In genomic region chr17:17570207-17570797, GRCh38 we compare ENCODE assay signal across 8 cellular contexts. TPM values are rescaled to one million over a fixed set of nuclear protein-coding genes. Genes with fewer than 3 reads are reported as not detected.
A peak's percentile ranks its signal among the peaks of the same experiment; 100 is the strongest.
DNase-seq lines count a peak whose midpoint lies in the region; ATAC-seq and TF ChIP-seq lines count a peak whose summit lies in the region.

No MANE protein-coding gene starts in this region.

- no peaks in the 10 kb centered on the region for H3K27me3 ChIP-seq in mammary epithelial cell (ENCODE audit: insufficient read depth, low read length)
- H3K27me3 ChIP-seq in lung (ENCODE audit: control insufficient read depth, insufficient read depth), result no peaks in the 10 kb centered on the region

- H4K20me1 ChIP-seq in mammary epithelial cell (ENCODE audit: insufficient read depth, low read length), result peaks cover 2% of the 10 kb centered on the region

- dilution Hi-C loops in mammary epithelial cell (cut with HindIII; ENCODE audit: low sequenced_read_pairs), result no loop called here

- intact Hi-C loops in mammary epithelial cell (cut with micrococcal nuclease), result no loop called here

- H3K36me3 ChIP-seq in mammary epithelial cell (ENCODE audit: insufficient read depth, low read length) (no peaks in the 10 kb centered on the region), lung (ENCODE audit: control insufficient read depth in 2 of 2, insufficient read depth in 2 of 2, low read length in 2 of 2) (peaks cover 0 to under 1% of the 10 kb centered on the region in 2 donors)

- DNase-seq in DMS53 treated with DMSO at 0.1 percent for 48 hours (lab: John Stamatoyannopoulos, UW; ENCODE audit: unreplicated experiment) (peak; percentile 23), NCI-H146 (lab: John Stamatoyannopoulos, UW) (peak; percentile 66), mammary epithelial cell (no peak), lung (ENCODE audit: low spot score) (no peak)
- DNase-seq in activated naive CD4-positive, alpha-beta T cell treated with anti-CD3 and anti-CD28 coated beads, Interleukin-2, amount 50 U/mL, for 72 hours (ENCODE audit: low spot score in 2 of 2), result no peak

- in situ Hi-C loops in mammary epithelial cell (cut with MboI; ENCODE audit: low sequenced_read_pairs in 2 of 2), result loop anchor here in 1 of 2 donors (10.0 kb wide), 1 partner anchor 216 kb away; no protein-coding TSS in a partner anchor

- H3K79me2 ChIP-seq in mammary epithelial cell (ENCODE audit: insufficient read depth, low read length), result no peaks in the 10 kb centered on the region

- TF ChIP-seq CTCF in mammary epithelial cell (conservative IDR thresholded peaks at IDR 0.05 in 1 of 2, IDR thresholded peaks at IDR 0.05 in 1 of 2; ENCODE audit: extremely low read depth in 1 of 2, insufficient read depth in 1 of 2, low read depth in 1 of 2, low read length in 2 of 2) (peak; percentile 9 to 40), lung (IDR thresholded peaks at IDR 0.05; ENCODE audit: control extremely low read depth, extremely low read depth) (peak; percentile 16)

- ATAC-seq in lung (ENCODE audit: insufficient read depth, low FRiP score) (no peak), HG02885 (IDR thresholded peaks at IDR 0.05; ENCODE audit: poor library complexity, unreplicated experiment) (no peak), HG03039 (IDR thresholded peaks at IDR 0.05; ENCODE audit: unreplicated experiment) (no peak), GM21526 (IDR thresholded peaks at IDR 0.05; ENCODE audit: low FRiP score, unreplicated experiment) (no peak)
- no peak for ATAC-seq in activated naive CD4-positive, alpha-beta T cell treated with anti-CD3 and anti-CD28 coated beads, Interleukin-2, amount 50 U/mL, for 72 hours

- H3K27ac Mint-ChIP-seq in activated naive CD4-positive, alpha-beta T cell treated with anti-CD3 and anti-CD28 coated beads, Interleukin-2, amount 50 U/mL, for 72 hours, result peak overlapping the region in 1 of 2 donors; percentile 54

- H3K36me3 Mint-ChIP-seq in activated naive CD4-positive, alpha-beta T cell treated with anti-CD3 and anti-CD28 coated beads, Interleukin-2, amount 50 U/mL, for 72 hours, result no peaks in the 10 kb centered on the region

- H3K4me1 ChIP-seq in mammary epithelial cell (ENCODE audit: insufficient read depth, low read length) (peaks cover 4% of the 10 kb centered on the region), lung (ENCODE audit: control insufficient read depth in 2 of 2, insufficient read depth in 2 of 2, low read length in 2 of 2) (peaks cover 6 to 13% of the 10 kb centered on the region in 2 donors)

- H3K9me3 ChIP-seq in mammary epithelial cell (replicated peaks; ENCODE audit: insufficient read depth, low read length), result no peaks in the 10 kb centered on the region
- no peaks in the 10 kb centered on the region for H3K9me3 ChIP-seq in lung (ENCODE audit: control insufficient read depth in 2 of 2, insufficient read depth in 1 of 2, low read length in 1 of 2)

- H3K4me3 ChIP-seq in mammary epithelial cell (replicated peaks in 1 of 3; ENCODE audit: insufficient read depth in 1 of 3, low read depth in 2 of 3, low read length in 3 of 3) (no peak overlapping the region), lung (no peak overlapping the region)

- H3K9me3 Mint-ChIP-seq in activated naive CD4-positive, alpha-beta T cell treated with anti-CD3 and anti-CD28 coated beads, Interleukin-2, amount 50 U/mL, for 72 hours, result no peaks in the 10 kb centered on the region

- no TSS peak for BruUV-seq in mammary epithelial cell (replicated peaks; lab: Mats Ljungman, UMichigan)

- H2AFZ ChIP-seq in mammary epithelial cell (ENCODE audit: low read depth, low read length), result no peak overlapping the region

- H3K4me2 ChIP-seq in mammary epithelial cell (ENCODE audit: insufficient read depth, low read depth, low read length), result no peak overlapping the region

- no peak overlapping the region for H3K27ac ChIP-seq in mammary epithelial cell (ENCODE audit: insufficient read depth, low read depth, low read length)
- peak overlapping the region in 1 of 2 donors; percentile 15 for H3K27ac ChIP-seq in lung (ENCODE audit: low read depth in 1 of 2, low read length in 1 of 2)

- CTCF ChIA-PET in mammary epithelial cell (lab: Charles Lee; ENCODE audit: low non-redundant PET), result no interaction called here

- WGBS in mammary epithelial cell (ENCODE audit: low coverage, missing lambda C conversion rate), result 83% methylated on average over 4 of the region's 7 CpGs
- 80% methylated on average over 7 of the region's 7 CpGs for WGBS in lung, 2 donors

- no peak overlapping the region for H3K9ac ChIP-seq in mammary epithelial cell (ENCODE audit: insufficient read depth, low read length)

RNA-seq across cellular contexts. Expression of gene PEMT, which starts 21.2 kb away (rescaled TPM):
- total RNA-seq in mammary epithelial cell, result 10 to 100 TPM; 31.0 to 34.5 TPM
- 35.9 TPM for polyA plus RNA-seq in mammary epithelial cell
- 11.5 TPM for polyA minus RNA-seq in mammary epithelial cell
- total RNA-seq in lung, result 10 to 100 TPM; 18.7 to 59.1 TPM
- polyA plus RNA-seq in lung, result 10 to 100 TPM; 32.7 to 36.1 TPM
- total RNA-seq in activated naive CD4-positive, alpha-beta T cell treated with anti-CD3 and anti-CD28 coated beads, Interleukin-2, amount 50 U/mL, for 72 hours, result 10 to 100 TPM in 1 of 2 donors, 1 to 10 TPM in 1; 6.3 to 27.5 TPM

Comparison
In these comparisons a context has a peak if more than half of its experiments do, and no peak if none do; other contexts are left out.
1. DNase-seq: peak in DMS53 treated with DMSO at 0.1 percent for 48 hours (single experiment) and NCI-H146 (single experiment); none in mammary epithelial cell (single experiment), lung (single experiment) and activated naive CD4-positive, alpha-beta T cell treated with anti-CD3 and anti-CD28 coated beads, Interleukin-2, amount 50 U/mL, for 72 hours (0 of 2).